ENCODE assay signal across 27 cellular contexts in genomic region chr10:116053910-116054309, GRCh38.
DNase-seq lines count a peak whose midpoint lies in the region; ATAC-seq and TF ChIP-seq lines count a peak whose summit lies in the region.
"Had no signal": no experiment of that assay in that cellular context is flagged by ENCODE, and none has a peak within 500 bp of the region (broad histone marks: within the 10 kb centered on the region; RNA-seq: fewer than 3 reads in every experiment).

No MANE protein-coding gene starts in this region.

- no peaks in the 10 kb centered on the region for H3K36me3 Mint-ChIP-seq in activated T-helper 17 cell treated with anti-CD3 and anti-CD28 coated beads, Interleukin-2, amount 50 U/mL, for 72 hours (ENCODE audit: low read depth)
- H3K36me3 Mint-ChIP-seq: activated naive CD8-positive, alpha-beta T cell treated with anti-CD3 and anti-CD28 coated beads, Interleukin-2, amount 10 ng/mL, durations not matched to agents 7 days and 5 days; CD4-positive, alpha-beta memory T cell; natural killer cell had no signal

- H3K27ac Mint-ChIP-seq in activated T-helper 17 cell treated with anti-CD3 and anti-CD28 coated beads, Interleukin-2, amount 50 U/mL, for 72 hours: no peak overlapping the region
- H3K27ac Mint-ChIP-seq: activated CD8-positive, alpha-beta T cell treated with anti-CD3 and anti-CD28 coated beads, Interleukin-2, amount 10 ng/mL, durations not matched to agents 7 days and 5 days; activated naive CD8-positive, alpha-beta T cell treated with anti-CD3 and anti-CD28 coated beads, Interleukin-2, amount 10 ng/mL, durations not matched to agents 7 days and 5 days; CD4-positive, alpha-beta memory T cell; natural killer cell; stimulated activated naive CD8-positive, alpha-beta T cell treated with anti-CD3 and anti-CD28 coated beads, Interleukin-15, Interleukin-2, amounts not matched to agents 100 ng/mL and 50 ng/mL, for 24 hours; T-helper 17 cell had no signal

- H3K4me1 Mint-ChIP-seq in activated T-helper 17 cell treated with anti-CD3 and anti-CD28 coated beads, Interleukin-2, amount 50 U/mL, for 72 hours: no peaks in the 10 kb centered on the region
- H3K4me1 Mint-ChIP-seq: activated naive CD8-positive, alpha-beta T cell treated with anti-CD3 and anti-CD28 coated beads, Interleukin-2, amount 10 ng/mL, durations not matched to agents 7 days and 5 days; CD4-positive, alpha-beta memory T cell; natural killer cell; T-helper 17 cell had no signal

- DNase-seq in COR-L47 (lab: John Stamatoyannopoulos, UW) (peak; percentile 16), MG63 (peak; percentile 25), SK-N-DZ (ENCODE audit: low spot score) (peak; percentile 20), iris pigment epithelial cell (ENCODE audit: low read depth) (peak; percentile 8), superior temporal gyrus (ENCODE audit: extremely low spot score) (no peak), coronary artery (ENCODE audit: low spot score) (no peak), NCI-H2029 treated with DMSO at 0.1 percent for 48 hours (lab: John Stamatoyannopoulos, UW) (no peak)
- DNase-seq: activated CD4-positive, alpha-beta T cell treated with anti-CD3 and anti-CD28 coated beads for 1 hour; activated CD8-positive, alpha-beta T cell treated with anti-CD3 and anti-CD28 coated beads, Interleukin-2, amount 10 ng/mL, durations not matched to agents 7 days and 5 days; activated effector memory CD4-positive, alpha-beta T cell treated with Interleukin-2 at 50 U/mL for 16 hours; activated naive CD8-positive, alpha-beta T cell treated with anti-CD3 and anti-CD28 coated beads, Interleukin-2, amount 10 ng/mL, durations not matched to agents 7 days and 5 days; CD4-positive, alpha-beta memory T cell; central memory CD4-positive, alpha-beta T cell; dermis blood vessel endothelial cell; DMS53; GDM1; midbrain; natural killer cell; NCI-H146; NCI-H526 treated with DMSO at 0.1 percent for 48 hours; SK-N-SH; T-helper 17 cell; thyroid gland had no signal

- TF ChIP-seq CTCF in coronary artery (IDR thresholded peaks at IDR 0.05): no peak

- no peak overlapping the region for H3K4me3 ChIP-seq in MG63
- no peak overlapping the region for H3K4me3 ChIP-seq in coronary artery
- H3K4me3 ChIP-seq: skin epidermis, thyroid gland, vagina had no signal

- no peak overlapping the region for H3K27ac ChIP-seq in coronary artery
- H3K27ac ChIP-seq: skin epidermis, thyroid gland, vagina had no signal

- H3K9me3 ChIP-seq in MG63: no peaks in the 10 kb centered on the region
- H3K9me3 ChIP-seq: SK-N-SH, thyroid gland, vagina had no signal

- no peaks in the 10 kb centered on the region for H3K9me3 Mint-ChIP-seq in activated T-helper 17 cell treated with anti-CD3 and anti-CD28 coated beads, Interleukin-2, amount 50 U/mL, for 72 hours
- H3K9me3 Mint-ChIP-seq: activated naive CD8-positive, alpha-beta T cell treated with anti-CD3 and anti-CD28 coated beads, Interleukin-2, amount 10 ng/mL, durations not matched to agents 7 days and 5 days; stimulated activated naive CD8-positive, alpha-beta T cell treated with anti-CD3 and anti-CD28 coated beads, Interleukin-15, Interleukin-2, amounts not matched to agents 100 ng/mL and 50 ng/mL, for 24 hours had no signal

- no peak overlapping the region for H3K4me3 Mint-ChIP-seq in activated T-helper 17 cell treated with anti-CD3 and anti-CD28 coated beads, Interleukin-2, amount 50 U/mL, for 72 hours
- H3K4me3 Mint-ChIP-seq: activated CD8-positive, alpha-beta T cell treated with anti-CD3 and anti-CD28 coated beads, Interleukin-2, amount 10 ng/mL, durations not matched to agents 7 days and 5 days; activated naive CD8-positive, alpha-beta T cell treated with anti-CD3 and anti-CD28 coated beads, Interleukin-2, amount 10 ng/mL, durations not matched to agents 7 days and 5 days; CD4-positive, alpha-beta memory T cell; natural killer cell; stimulated activated naive CD8-positive, alpha-beta T cell treated with anti-CD3 and anti-CD28 coated beads, Interleukin-15, Interleukin-2, amounts not matched to agents 100 ng/mL and 50 ng/mL, for 24 hours; T-helper 17 cell had no signal

- no peaks in the 10 kb centered on the region for H3K36me3 ChIP-seq in MG63
- H3K36me3 ChIP-seq: thyroid gland, vagina had no signal

- no peak for ATAC-seq in activated T-helper 17 cell treated with anti-CD3 and anti-CD28 coated beads, Interleukin-2, amount 50 U/mL, for 72 hours (replicated peaks)
- ATAC-seq: activated CD8-positive, alpha-beta T cell treated with anti-CD3 and anti-CD28 coated beads, Interleukin-2, amount 10 ng/mL, durations not matched to agents 7 days and 5 days; natural killer cell; T-helper 17 cell had no signal

- no peaks in the 10 kb centered on the region for H3K27me3 ChIP-seq in MG63
- H3K27me3 ChIP-seq: thyroid gland, vagina had no signal

- no peaks in the 10 kb centered on the region for H3K27me3 Mint-ChIP-seq in activated T-helper 17 cell treated with anti-CD3 and anti-CD28 coated beads, Interleukin-2, amount 50 U/mL, for 72 hours
- H3K27me3 Mint-ChIP-seq: activated naive CD8-positive, alpha-beta T cell treated with anti-CD3 and anti-CD28 coated beads, Interleukin-2, amount 10 ng/mL, durations not matched to agents 7 days and 5 days; CD4-positive, alpha-beta memory T cell; stimulated activated naive CD8-positive, alpha-beta T cell treated with anti-CD3 and anti-CD28 coated beads, Interleukin-15, Interleukin-2, amounts not matched to agents 100 ng/mL and 50 ng/mL, for 24 hours; T-helper 17 cell had no signal

Comparison
In these comparisons a context has a peak if more than half of its experiments do, and no peak if none do; other contexts are left out.
1. DNase-seq: peak in COR-L47 (single experiment), MG63 (single experiment), SK-N-DZ (single experiment) and iris pigment epithelial cell (single experiment); none in superior temporal gyrus (single experiment), coronary artery (single experiment) and NCI-H2029 treated with DMSO at 0.1 percent for 48 hours (single experiment).